Comparison of ENCODE assay signal across 10 cellular contexts in the genomic region with DNA sequence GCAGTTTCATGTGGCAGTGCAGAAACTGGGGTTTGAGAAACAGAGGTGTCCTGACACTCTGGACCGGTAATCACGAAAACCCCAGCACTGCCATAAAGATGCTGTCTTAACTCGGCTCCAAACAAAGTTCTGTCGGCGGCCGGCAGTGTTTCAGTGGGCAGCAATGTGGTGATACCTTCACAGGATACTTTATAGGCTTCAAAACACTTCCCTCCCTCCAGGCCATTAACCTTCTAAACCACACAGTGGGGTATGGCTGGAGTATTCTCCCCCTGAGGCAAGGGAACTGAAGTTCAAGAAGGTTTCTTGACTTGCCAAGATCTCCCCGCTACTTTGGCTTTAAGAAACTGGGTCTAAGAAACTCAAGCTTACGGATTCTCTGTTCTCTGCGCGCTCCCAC. TPM values are rescaled to one million over a fixed set of nuclear protein-coding genes. Genes with fewer than 3 reads are reported as not detected.
DNase-seq lines count a peak whose midpoint lies in the region; ATAC-seq and TF ChIP-seq lines count a peak whose summit lies in the region.
"Had no signal": no experiment of that assay in that cellular context is flagged by ENCODE, and none has a peak within 500 bp of the region (broad histone marks: within the 10 kb centered on the region; RNA-seq: fewer than 3 reads in every experiment).

No MANE protein-coding gene starts in this region.

- no peak for TF ChIP-seq POLR2A in gastrocnemius medialis (IDR thresholded peaks at IDR 0.05)

- peak overlapping the region; percentile 74 for H3K9ac ChIP-seq in Loucy (ENCODE audit: low read depth, low read length, poor library complexity, severe bottlenecking)
- H3K9ac ChIP-seq in endodermal cell (ENCODE audit: extremely low read depth, low read length, poor library complexity, severe bottlenecking): no peak overlapping the region

- intact Hi-C loops in gastrocnemius medialis (cut with DNase I; ENCODE audit: low total_unique reads): no loop called here

- H3K27me3 Mint-ChIP-seq in endodermal cell (ENCODE audit: insufficient read depth): peaks cover 68% of the 10 kb centered on the region

- no peaks in the 10 kb centered on the region for H4K20me1 ChIP-seq in Loucy (ENCODE audit: insufficient read depth, low read length, poor library complexity, severe bottlenecking)

- peak overlapping the region; percentile 78 for H3K4me2 ChIP-seq in Loucy (ENCODE audit: low read depth, low read length, poor library complexity, severe bottlenecking)

- DNase-seq in GM12864 (ENCODE audit: low read depth) (no peak), endodermal cell (peak; percentile 52), pons (ENCODE audit: low spot score) (peak; percentile 26), gastrocnemius medialis (no peak), NCI-H2029 treated with DMSO at 0.1 percent for 48 hours (lab: John Stamatoyannopoulos, UW) (no peak)
- DNase-seq in effector memory CD4-positive, alpha-beta T cell: no peak
- DNase-seq: activated naive CD8-positive, alpha-beta T cell treated with anti-CD3 and anti-CD28 coated beads, Interleukin-2, amount 10 ng/mL, durations not matched to agents 7 days and 5 days; NCI-H187 had no signal

- peak overlapping the region; percentile 40; the same call in 1 of the 2 replicates for H2AFZ ChIP-seq in Loucy (ENCODE audit: low read length)

- no peaks in the 10 kb centered on the region for H3K27me3 ChIP-seq in Loucy (ENCODE audit: insufficient read depth, low read length, poor library complexity, severe bottlenecking)
- H3K27me3 ChIP-seq in endodermal cell (ENCODE audit: control insufficient read depth, insufficient read depth, low read length, poor library complexity, severe bottlenecking): peaks cover 74% of the 10 kb centered on the region
- peaks cover 0 to 21% (median 15%) of the 10 kb centered on the region in 3 donors for H3K27me3 ChIP-seq in gastrocnemius medialis
- H3K27me3 ChIP-seq in effector memory CD4-positive, alpha-beta T cell (replicated peaks; ENCODE audit: control insufficient read depth, insufficient read depth, low read length, poor library complexity, severe bottlenecking): peaks cover 6% of the 10 kb centered on the region

- no peaks in the 10 kb centered on the region for H3K9me2 ChIP-seq in Loucy (replicated peaks; ENCODE audit: low read depth, low read length)

- H3K36me3 Mint-ChIP-seq in endodermal cell (ENCODE audit: low read depth): no peaks in the 10 kb centered on the region
- H3K36me3 Mint-ChIP-seq: activated naive CD8-positive, alpha-beta T cell treated with anti-CD3 and anti-CD28 coated beads, Interleukin-2, amount 10 ng/mL, durations not matched to agents 7 days and 5 days had no signal

- peaks cover 49% of the 10 kb centered on the region for H3K79me2 ChIP-seq in Loucy (ENCODE audit: insufficient read depth, low read length)

- peak overlapping the region; percentile 66 for H3K4me3 Mint-ChIP-seq in endodermal cell

- H3K9me3 Mint-ChIP-seq in endodermal cell: no peaks in the 10 kb centered on the region
- H3K9me3 Mint-ChIP-seq: activated naive CD8-positive, alpha-beta T cell treated with anti-CD3 and anti-CD28 coated beads, Interleukin-2, amount 10 ng/mL, durations not matched to agents 7 days and 5 days had no signal

- no peak overlapping the region for H3K27ac Mint-ChIP-seq in endodermal cell
- H3K27ac Mint-ChIP-seq: activated naive CD8-positive, alpha-beta T cell treated with anti-CD3 and anti-CD28 coated beads, Interleukin-2, amount 10 ng/mL, durations not matched to agents 7 days and 5 days had no signal

- 19 to 26% methylated on average over 4 to 10 of the region's 10 CpGs for WGBS in endodermal cell (ENCODE audit: insufficient coverage in 1 of 2, insufficient read length in 1 of 2), 2 experiments

- H3K9me3 ChIP-seq in Loucy (ENCODE audit: insufficient read depth, low read depth, low read length) (no peaks in the 10 kb centered on the region), endodermal cell (ENCODE audit: control insufficient read depth, low read length) (no peaks in the 10 kb centered on the region), gastrocnemius medialis (no peaks in the 10 kb centered on the region)
- H3K9me3 ChIP-seq in effector memory CD4-positive, alpha-beta T cell (ENCODE audit: control insufficient read depth, low read length): no peaks in the 10 kb centered on the region

- H3K36me3 ChIP-seq in Loucy (ENCODE audit: insufficient read depth, low read length) (no peaks in the 10 kb centered on the region), endodermal cell (ENCODE audit: control insufficient read depth, insufficient read depth, low read length) (no peaks in the 10 kb centered on the region), gastrocnemius medialis (no peaks in the 10 kb centered on the region)
- no peaks in the 10 kb centered on the region for H3K36me3 ChIP-seq in effector memory CD4-positive, alpha-beta T cell (ENCODE audit: control insufficient read depth, insufficient read depth, low read length)

- peaks cover 12% of the 10 kb centered on the region; the same call in 1 of the 2 replicates for H3F3A ChIP-seq in Loucy (ENCODE audit: low read depth)

- in situ Hi-C loops in gastrocnemius medialis (cut with MboI; ENCODE audit: low sequenced_read_pairs in 4 of 4): no loop called here

- H3K4me1 ChIP-seq in Loucy (ENCODE audit: insufficient read depth, low read length, poor library complexity, severe bottlenecking) (peaks cover 53% of the 10 kb centered on the region), endodermal cell (ENCODE audit: control insufficient read depth, insufficient read depth, low read length) (no peaks in the 10 kb centered on the region), gastrocnemius medialis (no peaks in the 10 kb centered on the region)
- peaks cover 11% of the 10 kb centered on the region for H3K4me1 ChIP-seq in effector memory CD4-positive, alpha-beta T cell (ENCODE audit: control insufficient read depth, insufficient read depth, low read length, poor library complexity, severe bottlenecking)

- H3K4me3 ChIP-seq in GM12864 (ENCODE audit: low read depth, low read length) (peak overlapping the region; percentile 57), Loucy (ENCODE audit: low read length, poor library complexity, severe bottlenecking) (peak overlapping the region; percentile 83), endodermal cell (ENCODE audit: low read length) (peak overlapping the region; percentile 77), gastrocnemius medialis (no peak overlapping the region)
- no peak overlapping the region for H3K4me3 ChIP-seq in effector memory CD4-positive, alpha-beta T cell (ENCODE audit: insufficient read depth, low read depth, low read length, poor library complexity, severe bottlenecking)

- ATAC-seq in gastrocnemius medialis: no peak
- no peak for ATAC-seq in GM19395 (IDR thresholded peaks at IDR 0.05; ENCODE audit: unreplicated experiment)

- H3K4me1 Mint-ChIP-seq in endodermal cell: peaks cover 3% of the 10 kb centered on the region

- no peak overlapping the region for H3K27ac ChIP-seq in endodermal cell (ENCODE audit: low read depth, low read length)
- H3K27ac ChIP-seq in gastrocnemius medialis: no peak overlapping the region
- no peak overlapping the region for H3K27ac ChIP-seq in effector memory CD4-positive, alpha-beta T cell (ENCODE audit: insufficient read depth, low read length, poor library complexity, severe bottlenecking)

- TF ChIP-seq CTCF in GM12864 (IDR thresholded peaks at IDR 0.05; ENCODE audit: low read depth, low read length, missing control alignments) (no peak), Loucy (conservative IDR thresholded peaks at IDR 0.05; ENCODE audit: low read length) (no peak), endodermal cell (conservative IDR thresholded peaks at IDR 0.05) (no peak), gastrocnemius medialis (IDR thresholded peaks at IDR 0.05 in 4 of 5, conservative IDR thresholded peaks at IDR 0.05 in 1 of 5) (no peak)

RNA-seq across cellular contexts. Expression of gene RUBCNL, which starts 1.1 kb away (rescaled TPM):
- total RNA-seq in endodermal cell (1 to 10 TPM; 3.1 to 3.6 TPM), gastrocnemius medialis (under 1 TPM in 2 of 4 donors, not detected in 2; 0.42 to 0.78 TPM)
- 3.0 TPM for polyA plus RNA-seq in endodermal cell (2013, experiment 1 of 2)
- 1.9 TPM for polyA plus RNA-seq in endodermal cell (2013, experiment 2 of 2)

Comparison
In these comparisons a context has a peak if more than half of its experiments do, and no peak if none do; other contexts are left out.
1. DNase-seq: peak in endodermal cell (single experiment) and pons (single experiment); none in GM12864 (single experiment), gastrocnemius medialis (0 of 2), NCI-H2029 treated with DMSO at 0.1 percent for 48 hours (single experiment) and effector memory CD4-positive, alpha-beta T cell (0 of 3).
2. H3K4me3 ChIP-seq: peak in GM12864 (single experiment), Loucy (single experiment) and endodermal cell (single experiment); none in gastrocnemius medialis (0 of 4) and effector memory CD4-positive, alpha-beta T cell (single experiment).